Comparison of ENCODE assay signal across 8 cellular contexts in genomic region chr1:42922687-42923366, GRCh38. TPM values are rescaled to one million over a fixed set of nuclear protein-coding genes. Genes with fewer than 3 reads are reported as not detected.
DNase-seq lines count a peak whose midpoint lies in the region; ATAC-seq and TF ChIP-seq lines count a peak whose summit lies in the region.

No MANE protein-coding gene starts in this region.

- peaks cover 14% of the 10 kb centered on the region for H3K36me3 Mint-ChIP-seq in CD4-positive, CD25-positive, alpha-beta regulatory T cell

- no peak overlapping the region for H3K4me2 ChIP-seq in mammary epithelial cell (ENCODE audit: insufficient read depth, low read depth, low read length)

- no peaks in the 10 kb centered on the region for H3K9me3 Mint-ChIP-seq in CD4-positive, CD25-positive, alpha-beta regulatory T cell

- H3K4me3 ChIP-seq in CD4-positive, CD25-positive, alpha-beta regulatory T cell (ENCODE audit: low read depth, low read length): peak overlapping the region; percentile 99
- no peak overlapping the region for H3K4me3 ChIP-seq in mammary epithelial cell (replicated peaks in 1 of 3; ENCODE audit: insufficient read depth in 1 of 3, low read depth in 2 of 3, low read length in 3 of 3)

- no peaks in the 10 kb centered on the region for H3K27me3 Mint-ChIP-seq in CD4-positive, CD25-positive, alpha-beta regulatory T cell

- no TSS peak for BruUV-seq in mammary epithelial cell (replicated peaks; lab: Mats Ljungman, UMichigan)

- H3K4me3 Mint-ChIP-seq in CD4-positive, CD25-positive, alpha-beta regulatory T cell: peak overlapping the region; percentile 89 to 95 (median 94)

- peak overlapping the region; percentile 87 to 97 (median 91) for H3K27ac Mint-ChIP-seq in CD4-positive, CD25-positive, alpha-beta regulatory T cell

- no peaks in the 10 kb centered on the region for H3K9me3 ChIP-seq in CD4-positive, CD25-positive, alpha-beta regulatory T cell (ENCODE audit: control insufficient read depth in 2 of 2, low read length in 2 of 2)
- H3K9me3 ChIP-seq in mammary epithelial cell (replicated peaks; ENCODE audit: insufficient read depth, low read length): no peaks in the 10 kb centered on the region

- peak overlapping the region; percentile 18 for H2AFZ ChIP-seq in mammary epithelial cell (ENCODE audit: low read depth, low read length)

- H3K4me1 Mint-ChIP-seq in CD4-positive, CD25-positive, alpha-beta regulatory T cell: peaks cover 10 to 34% (median 22%) of the 10 kb centered on the region in 4 donors

- WGBS in mammary epithelial cell (ENCODE audit: low coverage, missing lambda C conversion rate): 0% methylated on average over 3 of the region's 4 CpGs

- peaks cover 20% of the 10 kb centered on the region for H3K36me3 ChIP-seq in CD4-positive, CD25-positive, alpha-beta regulatory T cell (ENCODE audit: control insufficient read depth, insufficient read depth, low read length)
- H3K36me3 ChIP-seq in mammary epithelial cell (ENCODE audit: insufficient read depth, low read length): peaks cover 26% of the 10 kb centered on the region

- no peaks in the 10 kb centered on the region for H3K27me3 ChIP-seq in CD4-positive, CD25-positive, alpha-beta regulatory T cell (ENCODE audit: control insufficient read depth, insufficient read depth, low read length)
- no peaks in the 10 kb centered on the region for H3K27me3 ChIP-seq in mammary epithelial cell (ENCODE audit: insufficient read depth, low read length)

- CTCF ChIA-PET in mammary epithelial cell (lab: Charles Lee; ENCODE audit: low non-redundant PET): interaction anchor here (0.5 to 1.7 kb wide), 6 partner anchors 13 to 304 kb away, joined by 3 to 34 read pairs (median 3); no protein-coding TSS in a partner anchor

- peaks cover 12% of the 10 kb centered on the region for H3K79me2 ChIP-seq in mammary epithelial cell (ENCODE audit: insufficient read depth, low read length)

- DNase-seq in CD4-positive, CD25-positive, alpha-beta regulatory T cell: peak; percentile 42 to 85 (median 69)
- DNase-seq in NCI-H1092 treated with DMSO at 0.1 percent for 48 hours (lab: John Stamatoyannopoulos, UW) (peak; percentile 83), SKM-1 treated with dmso at 0.1 percent for 144 hours (lab: John Stamatoyannopoulos, UW; ENCODE audit: unreplicated experiment) (peak; percentile 79), mammary epithelial cell (peak; percentile 72), inferior parietal cortex (ENCODE audit: extremely low spot score) (peak; percentile 85)
- DNase-seq in stimulated activated CD4-positive, alpha-beta T cell treated with anti-CD3 and anti-CD28 coated beads, Interleukin-4, amount 100 ng/mL, for 24 hours: peak; percentile 71

- TF ChIP-seq CTCF in mammary epithelial cell (conservative IDR thresholded peaks at IDR 0.05 in 1 of 2, IDR thresholded peaks at IDR 0.05 in 1 of 2; ENCODE audit: extremely low read depth in 1 of 2, insufficient read depth in 1 of 2, low read depth in 1 of 2, low read length in 2 of 2): peak; percentile 77 to 86

- dilution Hi-C loops in mammary epithelial cell (cut with HindIII; ENCODE audit: low sequenced_read_pairs): no loop called here

- peak; percentile 51 to 52 for ATAC-seq in CD4-positive, CD25-positive, alpha-beta regulatory T cell (ENCODE audit: low read depth in 2 of 2)
- ATAC-seq in GM19438 (IDR thresholded peaks at IDR 0.05; ENCODE audit: low read depth, unreplicated experiment) (peak; percentile 41), HG03196 (IDR thresholded peaks at IDR 0.05; ENCODE audit: unreplicated experiment) (no peak)

- H4K20me1 ChIP-seq in mammary epithelial cell (ENCODE audit: insufficient read depth, low read length): no peaks in the 10 kb centered on the region

- H3K4me1 ChIP-seq in CD4-positive, CD25-positive, alpha-beta regulatory T cell (ENCODE audit: control insufficient read depth, insufficient read depth, low read length, poor library complexity, severe bottlenecking): peaks cover 15% of the 10 kb centered on the region
- peaks cover 31% of the 10 kb centered on the region for H3K4me1 ChIP-seq in mammary epithelial cell (ENCODE audit: insufficient read depth, low read length)

- in situ Hi-C loops in mammary epithelial cell (cut with MboI; ENCODE audit: low sequenced_read_pairs in 2 of 2): loop anchor here in 1 of 2 donors (5.0 to 10.0 kb wide), 2 partner anchors 148 to 149 kb away; no protein-coding TSS in a partner anchor

- peak overlapping the region; percentile 86 for H3K27ac ChIP-seq in CD4-positive, CD25-positive, alpha-beta regulatory T cell (ENCODE audit: insufficient read depth, low read length, poor library complexity, severe bottlenecking)
- H3K27ac ChIP-seq in mammary epithelial cell (ENCODE audit: insufficient read depth, low read depth, low read length): peak overlapping the region; percentile 19

- intact Hi-C loops in mammary epithelial cell (cut with micrococcal nuclease): loop anchor here (1.0 to 2.0 kb wide), 2 partner anchors 36 to 150 kb away; partner anchors contain the start of gene SLC2A1

- no peak overlapping the region for H3K9ac ChIP-seq in mammary epithelial cell (ENCODE audit: insufficient read depth, low read length)

RNA-seq across cellular contexts. Expression of gene SLC2A1, which starts 35.8 kb away (rescaled TPM):
- total RNA-seq in CD4-positive, CD25-positive, alpha-beta regulatory T cell: 60.2 TPM
- 10 to 100 TPM; 22.0 to 25.5 (median 23.6) TPM for polyA plus RNA-seq in CD4-positive, CD25-positive, alpha-beta regulatory T cell
- total RNA-seq in mammary epithelial cell: 100 to 1,000 TPM; 471 to 738 TPM
- polyA plus RNA-seq in mammary epithelial cell: 404 TPM
- polyA minus RNA-seq in mammary epithelial cell: 456 TPM
